ENCODE assay signal across 25 cellular contexts in genomic region chr10:84546609-84547008, GRCh38.
"Had no signal": no experiment of that assay in that cellular context is flagged by ENCODE, and none has a peak within 500 bp of the region (broad histone marks: within the 10 kb centered on the region; RNA-seq: fewer than 3 reads in every experiment).

No MANE protein-coding gene starts in this region.

- H3K9me3 ChIP-seq: prostate gland, right atrium auricular region, testis, tibial nerve, vagina had no signal

- H3K36me3 ChIP-seq: prostate gland, right atrium auricular region, tibial nerve, vagina had no signal

- H3K4me1 ChIP-seq: prostate gland, right atrium auricular region, testis, tibial nerve, vagina had no signal

- H3K27ac ChIP-seq: dorsolateral prefrontal cortex, prostate gland, right atrium auricular region, testis, tibial nerve, vagina had no signal

- DNase-seq: dorsolateral prefrontal cortex; effector CD4-positive, alpha-beta T cell; hypothalamus; immature natural killer cell; islet precursor cell; kidney glomerular epithelial cell; left colon; left ventricle myocardium superior; mesenchymal stem cell; naive thymus-derived CD8-positive, alpha-beta T cell; nephron progenitor cell; nucleus accumbens; stimulated activated CD4-positive, alpha-beta T cell treated with anti-CD3 and anti-CD28 coated beads, Interleukin-12 subunit alpha, Interleukin-12 subunit beta, amount 100 ng/mL, for 4 hours; stimulated activated CD4-positive, alpha-beta T cell treated with anti-CD3 and anti-CD28 coated beads, Interleukin-1b, Interleukin-23, amount 100 ng/mL, for 48 hours; stimulated activated CD4-positive, alpha-beta T cell treated with anti-CD3 and anti-CD28 coated beads, Interleukin-4, amount 100 ng/mL, for 1 hour; stimulated activated CD8-positive, alpha-beta memory T cell treated with anti-CD3 and anti-CD28 coated beads, Interleukin-4, amount 100 ng/mL, for 48 hours; stimulated activated naive CD4-positive, alpha-beta T cell; stimulated activated naive CD8-positive, alpha-beta T cell treated with anti-CD3 and anti-CD28 coated beads, Interleukin-15, amount 100 ng/mL, for 72 hours; testis had no signal

- ATAC-seq: left colon; left ventricle myocardium superior; naive thymus-derived CD8-positive, alpha-beta T cell; sciatic nerve; stimulated activated naive CD8-positive, alpha-beta T cell treated with anti-CD3 and anti-CD28 coated beads, Interleukin-15, amount 100 ng/mL, for 72 hours had no signal

- H3K4me3 ChIP-seq: dorsolateral prefrontal cortex, prostate gland, right atrium auricular region, smooth muscle cell, testis, tibial nerve, vagina had no signal

- H3K27me3 ChIP-seq: right atrium auricular region, testis, vagina had no signal
